2 cellular contexts compared by ENCODE assay signal in the genomic region with DNA sequence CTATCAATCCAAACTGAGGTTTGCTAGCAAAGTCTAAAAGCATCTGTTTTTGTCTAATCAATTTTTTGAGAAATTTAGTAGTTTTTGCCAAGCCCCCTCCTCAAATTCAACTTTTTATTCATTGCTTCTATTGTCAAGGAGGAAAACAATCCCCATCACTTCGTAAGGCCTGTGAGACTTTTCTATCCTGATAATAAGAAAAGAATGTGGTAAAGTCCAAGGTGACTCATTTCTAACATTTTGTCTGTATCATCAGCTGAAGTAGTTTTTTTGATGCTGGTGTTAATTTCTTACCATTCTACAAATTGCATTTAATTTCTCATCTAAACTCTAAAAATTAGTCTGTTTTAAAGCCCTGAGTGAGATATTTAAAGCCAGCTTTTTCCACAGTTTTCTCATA.
A peak's percentile ranks its signal among the peaks of the same experiment; 100 is the strongest.
TF ChIP-seq lines count a peak whose summit lies in the region.

No MANE protein-coding gene starts in this region.

TF ChIP-seq in IMR-90, 13 proteins besides CTCF, POLR2A, EP300 and RAD21:
- TF ChIP-seq FOS (IDR thresholded peaks at IDR 0.05; ENCODE audit: low read depth, low read length) (0 out of 2 replicates have a peak, but pooled peaks have one; percentile 33), BHLHE40 (IDR thresholded peaks at IDR 0.05; ENCODE audit: low read depth, low read length) (no peak)

TF ChIP-seq in GM12878, 131 proteins besides CTCF, POLR2A, EP300 and RAD21:
- no peak for TF ChIP-seq SP1 (IDR thresholded peaks at IDR 0.05; ENCODE audit: low read depth, low read length)
- TF ChIP-seq JUNB (IDR thresholded peaks at IDR 0.05), result peak; percentile 21; the same call in 1 of the 2 replicates
